In the genomic region with DNA sequence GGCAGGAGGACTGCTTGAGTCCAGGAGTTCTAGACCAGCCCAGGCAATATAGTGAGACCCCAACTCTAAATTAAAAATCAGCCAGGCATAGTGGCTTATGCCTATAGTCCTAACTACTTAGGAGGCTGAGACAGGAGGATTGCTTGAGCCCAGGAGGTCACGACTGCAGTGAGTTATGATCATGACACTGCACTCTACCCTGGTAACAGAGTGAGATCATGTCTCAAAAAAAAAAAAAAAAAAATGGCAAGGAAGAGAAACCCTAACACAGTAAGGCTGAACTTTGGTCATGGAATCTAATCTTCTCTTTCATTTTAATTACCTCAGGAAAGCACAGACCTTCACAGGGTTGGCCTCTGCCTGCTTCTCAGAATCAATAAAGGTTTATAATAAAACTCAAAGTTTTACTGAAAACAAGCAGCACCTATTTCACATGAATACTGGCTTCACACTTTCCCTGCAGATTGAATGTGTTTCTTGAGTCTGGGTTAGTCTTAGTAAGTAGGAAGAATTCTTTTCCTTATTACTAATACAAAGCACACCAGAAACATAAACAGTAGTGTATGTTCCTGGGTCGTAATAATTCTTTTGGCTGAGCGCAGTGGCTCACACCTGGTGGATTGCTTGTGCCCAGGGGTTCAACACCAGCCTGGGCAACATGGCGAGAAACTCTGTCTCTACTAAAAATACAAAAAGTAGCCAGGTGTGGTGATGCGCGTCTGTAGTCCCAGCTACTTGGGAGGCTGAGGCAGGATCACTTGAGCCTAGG, we compare ENCODE assay signal across 1 cellular context.
TF ChIP-seq lines count a peak whose summit lies in the region.

No MANE protein-coding gene starts in this region.

TF ChIP-seq in HepG2, 621 proteins besides CTCF, POLR2A, EP300 and RAD21 (continued from another document):
- TF ChIP-seq SUZ12 (IDR thresholded peaks at IDR 0.05; ENCODE audit: low read depth, low read length), result no peak
- no peak for TF ChIP-seq AFF4 (CRISPR knock-in tag; IDR thresholded peaks at IDR 0.05)
